ENCODE assay signal across 17 cellular contexts in genomic region chr9:123513554-123513953, GRCh38.
A peak's percentile ranks its signal among the peaks of the same experiment; 100 is the strongest.
DNase-seq lines count a peak whose midpoint lies in the region; ATAC-seq, FAIRE-seq and TF ChIP-seq lines count a peak whose summit lies in the region.
"Had no signal": no experiment of that assay in that cellular context is flagged by ENCODE, and none has a peak within 500 bp of the region (broad histone marks: within the 10 kb centered on the region; RNA-seq: fewer than 3 reads in every experiment).

No MANE protein-coding gene starts in this region.

- no peaks in the 10 kb centered on the region for H3K4me1 ChIP-seq in K562 (replicated peaks in 1 of 2; ENCODE audit: control insufficient read depth in 2 of 2, insufficient read depth in 2 of 2, low read length in 2 of 2)
- no peaks in the 10 kb centered on the region for H3K4me1 ChIP-seq in neural progenitor cell
- H3K4me1 ChIP-seq: A549, BE2C had no signal

- no peaks in the 10 kb centered on the region for H3K4me1 Mint-ChIP-seq in neural progenitor cell

- no peak for FAIRE-seq in K562 (lab: Jason Lieb, UNC)
- FAIRE-seq: A549, G401.6, GM12892 had no signal

- no peaks in the 10 kb centered on the region for H3K27me3 Mint-ChIP-seq in neural progenitor cell (ENCODE audit: insufficient read depth, low read depth)

- H3K9ac ChIP-seq in K562 (ENCODE audit: insufficient read depth in 1 of 2, low read depth in 2 of 2, low read length in 2 of 2) (no peak overlapping the region), neural progenitor cell (no peak overlapping the region)

- no peak overlapping the region for H3K4me3 Mint-ChIP-seq in neural progenitor cell
- H3K4me3 Mint-ChIP-seq: CD8-positive, alpha-beta T cell had no signal

- H3K9me3 ChIP-seq in K562 (replicated peaks; ENCODE audit: control insufficient read depth, insufficient read depth, low read depth, low read length) = no peaks in the 10 kb centered on the region
- no peaks in the 10 kb centered on the region for H3K9me3 ChIP-seq in neural progenitor cell (ENCODE audit: low read depth)
- H3K9me3 ChIP-seq: A549, BE2C had no signal

- H3K27ac ChIP-seq in K562 (ENCODE audit: extremely low read depth, low read depth, low read length) (no peak overlapping the region), neural progenitor cell (no peak overlapping the region)
- H3K27ac ChIP-seq: A549, C4-2B, HL-60 had no signal

- 80% methylated on average over 2 of the region's 2 CpGs for WGBS in K562 (ENCODE audit: insufficient coverage, low coverage, missing lambda C conversion rate)

- no peaks in the 10 kb centered on the region for H3K27me3 ChIP-seq in K562 (ENCODE audit: control insufficient read depth in 2 of 2, insufficient read depth in 2 of 2, low read length in 2 of 2)
- no peaks in the 10 kb centered on the region for H3K27me3 ChIP-seq in neural progenitor cell
- H3K27me3 ChIP-seq: BE2C had no signal

- H3K9me1 ChIP-seq in K562 (ENCODE audit: control insufficient read depth, insufficient read depth, low read length) = no peaks in the 10 kb centered on the region

- H3K36me3 ChIP-seq in K562 (ENCODE audit: control insufficient read depth, insufficient read depth, low read length) = no peaks in the 10 kb centered on the region
- H3K36me3 ChIP-seq in neural progenitor cell = no peaks in the 10 kb centered on the region
- H3K36me3 ChIP-seq: BE2C had no signal

- no peaks in the 10 kb centered on the region for H3F3A ChIP-seq in neural progenitor cell (ENCODE audit: low read depth)

- H2AFZ ChIP-seq in K562 (ENCODE audit: low read depth, low read length) = no peak overlapping the region
- H2AFZ ChIP-seq in neural progenitor cell (replicated peaks) = no peak overlapping the region

- no TSS peak for BruUV-seq in K562 (replicated peaks; lab: Mats Ljungman, UMichigan)

- intact Hi-C loops in K562 (cut with micrococcal nuclease) = no loop called here

- H4K20me1 ChIP-seq in K562 (replicated peaks; ENCODE audit: control insufficient read depth, insufficient read depth, low read length) (peaks cover 3% of the 10 kb centered on the region; the same call in 1 of the 2 replicates), neural progenitor cell (ENCODE audit: low read depth) (no peaks in the 10 kb centered on the region)

- in situ Hi-C loops in GM13976 (cut with MboI; ENCODE audit: low sequenced_read_pairs, unreplicated experiment) (no loop called here), K562 (cut with MboI) (no loop called here)

- no peaks in the 10 kb centered on the region for H3K9me3 Mint-ChIP-seq in neural progenitor cell
- H3K9me3 Mint-ChIP-seq: CD8-positive, alpha-beta T cell had no signal

- TF ChIP-seq POLR2A in K562 (conservative IDR thresholded peaks at IDR 0.05) = no peak

- TF ChIP-seq EP300 in K562 (IDR thresholded peaks at IDR 0.05; ENCODE audit: low read length) = no peak

- POLR2A ChIA-PET in K562 (lab: Yijun Ruan, JAX) = no interaction called here

- no peak for TF ChIP-seq CTCF in GM13976 (IDR thresholded peaks at IDR 0.05; ENCODE audit: borderline replicate concordance, control extremely low read depth, extremely low read depth, insufficient read depth, missing control alignments)
- TF ChIP-seq CTCF in K562 (IDR thresholded peaks at IDR 0.05 in 2 of 3, conservative IDR thresholded peaks at IDR 0.05 in 1 of 3; ENCODE audit: insufficient read depth in 2 of 3, low read depth in 1 of 3, low read length in 3 of 3) = no peak
- TF ChIP-seq CTCF in neural progenitor cell (IDR thresholded peaks at IDR 0.05) = no peak

- no peak for TF ChIP-seq RAD21 in K562 (CRISPR knock-in tag; conservative IDR thresholded peaks at IDR 0.05 in 1 of 2, IDR thresholded peaks at IDR 0.05 in 1 of 2)

- DNase-seq in GM13976 (ENCODE audit: low spot score) (peak; percentile 6), K562 (ENCODE audit: extremely low read depth in 1 of 4, low spot score in 3 of 4) (no peak), islet precursor cell (peak; percentile 49), SKM-1 treated with dmso at 0.1 percent for 144 hours (lab: John Stamatoyannopoulos, UW; ENCODE audit: unreplicated experiment) (no peak), neural progenitor cell (ENCODE audit: low spot score) (no peak), EL (no peak)
- DNase-seq in activated CD4-positive, alpha-beta T cell treated with anti-CD3 and anti-CD28 coated beads, Interleukin-2, amount 50 U/mL, for 4 hours = no peak
- DNase-seq: BE2C; CD8-positive, alpha-beta T cell; COR-L47; DMS79; HCEC 1CT had no signal

- H3K27ac Mint-ChIP-seq in neural progenitor cell = no peak overlapping the region
- H3K27ac Mint-ChIP-seq: CD8-positive, alpha-beta T cell had no signal

- H3K79me2 ChIP-seq in K562 (ENCODE audit: control insufficient read depth, insufficient read depth, low read length) = no peaks in the 10 kb centered on the region
- no peaks in the 10 kb centered on the region for H3K79me2 ChIP-seq in neural progenitor cell (ENCODE audit: low read depth)

- no peak for ATAC-seq in K562
- ATAC-seq: A549; CD8-positive, alpha-beta T cell had no signal

- H3K4me2 ChIP-seq in K562 (ENCODE audit: insufficient read depth, low read length) = no peak overlapping the region
- H3K4me2 ChIP-seq in neural progenitor cell = no peak overlapping the region
- H3K4me2 ChIP-seq: A549 had no signal

- no peaks in the 10 kb centered on the region for H3K36me3 Mint-ChIP-seq in neural progenitor cell

- no peak overlapping the region for H3K4me3 ChIP-seq in K562
- no peak overlapping the region for H3K4me3 ChIP-seq in neural progenitor cell
- H3K4me3 ChIP-seq: A549 had no signal

- CTCF ChIA-PET in K562 (lab: Yijun Ruan, JAX; ENCODE audit: low intra/inter-chr PET ratio) = no interaction called here

TF ChIP-seq in K562, 482 proteins besides CTCF, POLR2A, EP300 and RAD21:
- TF ChIP-seq NR3C1 (CRISPR knock-in tag; IDR thresholded peaks at IDR 0.05) (0 out of 2 replicates have a peak, but pooled peaks have one; percentile 21), BRCA1 (IDR thresholded peaks at IDR 0.05) (no peak), BRCA1 (CRISPR knock-in tag; IDR thresholded peaks at IDR 0.05) (no peak), ZNF133 (CRISPR knock-in tag; IDR thresholded peaks at IDR 0.05) (no peak), PKNOX1 (IDR thresholded peaks at IDR 0.05) (peak; percentile 61; the same call in 1 of the 2 replicates)

Comparison
In these comparisons a context has a peak if more than half of its experiments do, and no peak if none do; other contexts are left out.
1. DNase-seq: peak in GM13976 (single experiment) and islet precursor cell (single experiment); none in K562 (0 of 4), SKM-1 treated with dmso at 0.1 percent for 144 hours (single experiment), neural progenitor cell (single experiment), EL (single experiment) and activated CD4-positive, alpha-beta T cell treated with anti-CD3 and anti-CD28 coated beads, Interleukin-2, amount 50 U/mL, for 4 hours (0 of 2).